ENCODE assay signal across 8 cellular contexts in genomic region chr15:43800286-43801136, GRCh38. TPM values are rescaled to one million over a fixed set of nuclear protein-coding genes. Genes with fewer than 3 reads are reported as not detected.
A peak's percentile ranks its signal among the peaks of the same experiment; 100 is the strongest.
DNase-seq lines count a peak whose midpoint lies in the region; ATAC-seq and TF ChIP-seq lines count a peak whose summit lies in the region.

HYPK (plus strand) TSS chr15:43800599; CDS start chr15:43800623, 24 bp downstream.

- no peaks in the 10 kb centered on the region for H3K27me3 ChIP-seq in KMS-11 (ENCODE audit: insufficient read depth, low read depth)
- no peaks in the 10 kb centered on the region for H3K27me3 ChIP-seq in fibroblast of lung (ENCODE audit: control insufficient read depth, insufficient read depth, low read length)

- peak within 1 kb of the TSS; percentile 88 for H3K4me2 ChIP-seq in KMS-11
- H3K4me2 ChIP-seq in fibroblast of lung (ENCODE audit: extremely low read depth, insufficient read depth, low read length) = peak within 1 kb of the TSS; percentile 77

- H3K4me1 ChIP-seq in KMS-11 (ENCODE audit: low read depth, poor library complexity, severe bottlenecking) (peaks cover 6% of the 10 kb centered on the region), fibroblast of lung (ENCODE audit: control insufficient read depth, extremely low read depth, insufficient read depth, low read length) (peaks cover 3% of the 10 kb centered on the region)

- no peak for TF ChIP-seq CTCF in KMS-11 (conservative IDR thresholded peaks at IDR 0.05; ENCODE audit: low read depth, low read length)
- TF ChIP-seq CTCF in fibroblast of lung (conservative IDR thresholded peaks at IDR 0.05 in 1 of 2, IDR thresholded peaks at IDR 0.05 in 1 of 2; ENCODE audit: low read depth in 1 of 2, low read length in 2 of 2) = no peak

- peaks cover 18 to 55% (median 44%) of the 10 kb centered on the region in 4 donors for H3K4me1 Mint-ChIP-seq in naive thymus-derived CD8-positive, alpha-beta T cell

- peaks cover 12 to 80% (median 15%) of the 10 kb centered on the region in 3 donors for H3K36me3 Mint-ChIP-seq in naive thymus-derived CD8-positive, alpha-beta T cell

- H3K79me2 ChIP-seq in KMS-11 (ENCODE audit: insufficient read depth, low read depth) (peaks cover 13% of the 10 kb centered on the region; the same call in 1 of the 2 replicates), fibroblast of lung (ENCODE audit: control insufficient read depth, insufficient read depth, low read length) (peaks cover 12% of the 10 kb centered on the region)

- peak; percentile 79 for ATAC-seq in GM21576 (IDR thresholded peaks at IDR 0.05; ENCODE audit: unreplicated experiment)
- peak; percentile 97 to 99 for ATAC-seq in naive thymus-derived CD8-positive, alpha-beta T cell

- H3K27ac ChIP-seq in KMS-11 (no peak within 1 kb of the TSS), fibroblast of lung (ENCODE audit: insufficient read depth, low read length) (peak within 1 kb of the TSS; percentile 78)

- H3K27me3 Mint-ChIP-seq in naive thymus-derived CD8-positive, alpha-beta T cell = no peaks in the 10 kb centered on the region

- peak within 1 kb of the TSS; percentile 97 to 100 (median 100) for H3K4me3 Mint-ChIP-seq in naive thymus-derived CD8-positive, alpha-beta T cell

- POLR2A ChIA-PET in naive thymus-derived CD8-positive, alpha-beta T cell (lab: Charles Lee) = interaction anchor here (0.5 to 2.9 kb wide), 12 partner anchors 9 to 1527 kb away, joined by 3 to 42 read pairs (median 4); partner anchors contain the start of genes ELL3, GANC, MFAP1 and PDIA3

- H3K36me3 ChIP-seq in KMS-11 (ENCODE audit: insufficient read depth) (no peaks in the 10 kb centered on the region; the same call in 1 of the 2 replicates), fibroblast of lung (ENCODE audit: control insufficient read depth, insufficient read depth, low read length) (peaks cover 19% of the 10 kb centered on the region)

- H3K27ac Mint-ChIP-seq in naive thymus-derived CD8-positive, alpha-beta T cell = peak within 1 kb of the TSS; percentile 98 to 100 (median 100)

- no peak within 1 kb of the TSS for H3K4me3 ChIP-seq in KMS-11 (IDR thresholded peaks at IDR 0.05; ENCODE audit: insufficient read depth, low read depth, low read length)
- H3K4me3 ChIP-seq in fibroblast of lung (replicated peaks in 1 of 4; ENCODE audit: control extremely low read depth in 1 of 4, insufficient read depth in 1 of 4, low read depth in 3 of 4, low read length in 4 of 4) = peak within 1 kb of the TSS; percentile 81 to 99 (median 92)

- H3K9ac ChIP-seq in KMS-11 (peak within 1 kb of the TSS; percentile 55; the same call in 1 of the 2 replicates), fibroblast of lung (ENCODE audit: insufficient read depth, low read length) (peak within 1 kb of the TSS; percentile 79)

- H4K20me1 ChIP-seq in KMS-11 (ENCODE audit: insufficient read depth) (no peaks in the 10 kb centered on the region), fibroblast of lung (ENCODE audit: control insufficient read depth, extremely low read depth, insufficient read depth, low read length) (no peaks in the 10 kb centered on the region)

- H2AFZ ChIP-seq in KMS-11 (ENCODE audit: low read depth) = peak within 1 kb of the TSS; percentile 63
- peak within 1 kb of the TSS; percentile 71 for H2AFZ ChIP-seq in fibroblast of lung (ENCODE audit: low read length)

- H3K9me3 ChIP-seq in fibroblast of lung (ENCODE audit: control insufficient read depth, insufficient read depth, low read depth, low read length) = no peaks in the 10 kb centered on the region

- DNase-seq in DMS153 (lab: John Stamatoyannopoulos, UW) = peak; percentile 39
- DNase-seq in RPMI7951 (ENCODE audit: low read depth) = peak; percentile 88
- DNase-seq in activated T-helper 1 cell treated with anti-CD3 and anti-CD28 coated beads, Interleukin-2, amount 50 U/mL, for 16 hours (ENCODE audit: low read depth in 1 of 2, low spot score in 1 of 2) = peak; percentile 85 to 88
- DNase-seq in fibroblast of lung (ENCODE audit: low read depth in 2 of 2) = peak; percentile 86
- peak; percentile 84 to 95 (median 88) for DNase-seq in naive thymus-derived CD8-positive, alpha-beta T cell
- peak; percentile 81 to 90 (median 86) for DNase-seq in stimulated activated naive CD4-positive, alpha-beta T cell (lab: John Stamatoyannopoulos, UW)

- no peaks in the 10 kb centered on the region for H3K9me3 Mint-ChIP-seq in naive thymus-derived CD8-positive, alpha-beta T cell

RNA-seq across cellular contexts. Expression of gene HYPK, which starts in this region (rescaled TPM):
- total RNA-seq in RPMI7951 (2014; rRNA removed; shearing (Covaris generic)) = 18.4 and 20.8 TPM in 2 replicates
- total RNA-seq in fibroblast of lung = 8.6 and 9.2 TPM in 2 replicates
- polyA plus RNA-seq in fibroblast of lung = 8.7 and 12.8 TPM in 2 replicates
- polyA plus RNA-seq in fibroblast of lung (2012) = 2.6 and 4.6 TPM in 2 replicates
- polyA minus RNA-seq in fibroblast of lung (ENCODE audit: low replicate concordance) = 1.1 and 3.5 TPM in 2 replicates
- total RNA-seq in naive thymus-derived CD8-positive, alpha-beta T cell = 10 to 100 TPM; 27.7 to 28.9 TPM
- polyA plus RNA-seq in naive thymus-derived CD8-positive, alpha-beta T cell = 10 to 100 TPM in 2 of 3 donors, 1 to 10 TPM in 1; 7.7 to 14.1 (median 13.0) TPM
